In the genomic region with DNA sequence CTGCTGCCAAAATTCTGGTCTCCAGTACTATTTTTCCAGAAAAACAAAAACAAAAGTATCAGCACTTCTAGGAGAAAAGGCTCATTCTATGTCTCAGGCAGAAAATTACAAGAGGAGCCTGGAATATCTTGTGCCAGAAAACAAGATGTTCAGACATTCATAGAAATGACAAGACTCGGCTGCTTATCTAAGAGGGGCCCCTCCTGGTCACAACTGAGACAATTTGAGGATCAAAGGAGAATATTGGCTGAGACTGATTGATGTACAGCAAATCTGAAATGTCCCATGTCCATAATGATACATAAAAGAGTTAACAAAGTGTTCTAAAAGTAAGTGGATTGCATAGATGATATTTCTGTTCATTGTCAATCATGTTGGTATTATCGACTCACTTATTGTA, we compare ENCODE assay signal across 1 cellular context.
TF ChIP-seq lines count a peak whose summit lies in the region.

No MANE protein-coding gene starts in this region.

TF ChIP-seq in HEK293, 187 proteins besides CTCF, POLR2A, EP300 and RAD21 (continued from another document):
- no peak for TF ChIP-seq ZBTB6 (tag by site-specific recombination; IDR thresholded peaks at IDR 0.05)
